30 cellular contexts compared by ENCODE assay signal in genomic region chr9:13322828-13323550, GRCh38. TPM values are rescaled to one million over a fixed set of nuclear protein-coding genes. Genes with fewer than 3 reads are reported as not detected.
DNase-seq lines count a peak whose midpoint lies in the region; ATAC-seq, FAIRE-seq and TF ChIP-seq lines count a peak whose summit lies in the region.
"Had no signal": no experiment of that assay in that cellular context is flagged by ENCODE, and none has a peak within 500 bp of the region (broad histone marks: within the 10 kb centered on the region; RNA-seq: fewer than 3 reads in every experiment).

No MANE protein-coding gene starts in this region.

- H3K18ac ChIP-seq in H1 (ENCODE audit: extremely low read depth, low read length) = no peak overlapping the region

- no peaks in the 10 kb centered on the region for H3K79me2 ChIP-seq in H1 (ENCODE audit: control insufficient read depth in 1 of 2, insufficient read depth in 2 of 2, low read length in 2 of 2)
- no peaks in the 10 kb centered on the region for H3K79me2 ChIP-seq in neural progenitor cell (ENCODE audit: low read depth)
- H3K79me2 ChIP-seq in Karpas-422 (ENCODE audit: low read length) = no peaks in the 10 kb centered on the region
- H3K79me2 ChIP-seq: parathyroid adenoma had no signal

- H2BK5ac ChIP-seq in H1 (ENCODE audit: low read depth, low read length) = no peak overlapping the region

- H3K23ac ChIP-seq in H1 (ENCODE audit: insufficient read length) = no peak overlapping the region

- peak; percentile 33 to 49 for TF ChIP-seq RAD21 in H1 (IDR thresholded peaks at IDR 0.05 in 1 of 2, conservative IDR thresholded peaks at IDR 0.05 in 1 of 2; ENCODE audit: low read depth in 2 of 2, low read length in 2 of 2)

- CTCF ChIA-PET in H1 (lab: Charles Lee; ENCODE audit: partially characterized antibody) = no interaction called here

- no peak for TF ChIP-seq EP300 in H1 (IDR thresholded peaks at IDR 0.05; ENCODE audit: borderline replicate concordance in 1 of 2, low read depth in 2 of 2, low read length in 2 of 2)

- no peak overlapping the region for H4K5ac ChIP-seq in H1 (ENCODE audit: insufficient read length, low read depth, low read length)

- H3K9me3 Mint-ChIP-seq in neural progenitor cell = peaks cover 7% of the 10 kb centered on the region
- peaks cover 5% of the 10 kb centered on the region for H3K9me3 Mint-ChIP-seq in activated T-helper 1 cell treated with anti-CD3 and anti-CD28 coated beads, Interleukin-12 subunit alpha, Interleukin-12 subunit beta, Interleukin-2, Interleukin-4 antibody, amounts not matched to agents 30 ng/mL and 10 ng/mL and 1 ng/mL, durations not matched to agents 14 hours and 24 hours and 36 hours

- H3K14ac ChIP-seq in H1 (ENCODE audit: insufficient read length) = no peak overlapping the region

- H3K9me3 ChIP-seq in H1 (ENCODE audit: insufficient read depth in 2 of 2, low read depth in 1 of 2, low read length in 1 of 2) (0 out of 4 replicates have a peak, but pooled peaks cover 0 to 1% of the 10 kb centered on the region in 2 experiments), neural progenitor cell (ENCODE audit: low read depth) (no peaks in the 10 kb centered on the region), Karpas-422 (ENCODE audit: low read length) (no peaks in the 10 kb centered on the region; the same call in 1 of the 2 replicates)

- no peak overlapping the region for H3K4ac ChIP-seq in H1 (replicated peaks; ENCODE audit: insufficient read length, low read depth, low read length)

- ATAC-seq in SK-N-SH treated with all-trans-retinoic acid at 6 μM for 48 hours (no peak), GM19467 (IDR thresholded peaks at IDR 0.05; ENCODE audit: unreplicated experiment) (no peak)
- ATAC-seq: activated CD4-positive, CD25-positive, alpha-beta regulatory T cell treated with anti-CD3 and anti-CD28 coated beads, Interleukin-2, amount 50 U/mL, for 24 hours; activated CD8-positive, alpha-beta memory T cell treated with anti-CD3 and anti-CD28 coated beads, Interleukin-2, amount 10 ng/mL, durations not matched to agents 7 days and 5 days; T-helper 17 cell had no signal

- no peak overlapping the region for H2AK5ac ChIP-seq in H1 (ENCODE audit: low read depth, low read length)

- H3K36me3 ChIP-seq in H1 (ENCODE audit: control insufficient read depth in 2 of 4, insufficient read depth in 4 of 4, low read length in 3 of 4) (no peaks in the 10 kb centered on the region), neural progenitor cell (no peaks in the 10 kb centered on the region), Karpas-422 (ENCODE audit: insufficient read depth, low read length) (no peaks in the 10 kb centered on the region; the same call in 1 of the 2 replicates)
- H3K36me3 ChIP-seq: esophagus muscularis mucosa, thoracic aorta had no signal

- no peaks in the 10 kb centered on the region for H3K27me3 Mint-ChIP-seq in neural progenitor cell (ENCODE audit: insufficient read depth, low read depth)
- no peaks in the 10 kb centered on the region for H3K27me3 Mint-ChIP-seq in activated T-helper 1 cell treated with anti-CD3 and anti-CD28 coated beads, Interleukin-12 subunit alpha, Interleukin-12 subunit beta, Interleukin-2, Interleukin-4 antibody, amounts not matched to agents 30 ng/mL and 10 ng/mL and 1 ng/mL, durations not matched to agents 14 hours and 24 hours and 36 hours (ENCODE audit: insufficient read depth)
- H3K27me3 Mint-ChIP-seq: activated CD8-positive, alpha-beta memory T cell treated with anti-CD3 and anti-CD28 coated beads, Interleukin-2, amount 10 ng/mL, durations not matched to agents 7 days and 5 days; CD4-positive, alpha-beta memory T cell; stimulated activated naive CD8-positive, alpha-beta T cell treated with anti-CD3 and anti-CD28 coated beads, Interleukin-15, Interleukin-2, amounts not matched to agents 100 ng/mL and 50 ng/mL, for 24 hours; T-helper 17 cell had no signal

- POLR2A ChIA-PET in H1 (lab: Charles Lee; ENCODE audit: partially characterized antibody) = no interaction called here

- 92% methylated on average over 29 of the region's 29 CpGs; no CpG with 5 or more reads in 1 of the 2 experiments for WGBS in H1 (ENCODE audit: extremely low coverage in 1 of 2, insufficient coverage in 1 of 2, insufficient read length in 1 of 2, insufficient replicate concordance in 2 of 2, low coverage in 1 of 2, low lambda C conversion rate in 2 of 2, missing lambda C conversion rate in 1 of 2), 2 experiments

- no peak overlapping the region for H3K4me3 Mint-ChIP-seq in neural progenitor cell
- no peak overlapping the region for H3K4me3 Mint-ChIP-seq in activated T-helper 1 cell treated with anti-CD3 and anti-CD28 coated beads, Interleukin-12 subunit alpha, Interleukin-12 subunit beta, Interleukin-2, Interleukin-4 antibody, amounts not matched to agents 30 ng/mL and 10 ng/mL and 1 ng/mL, durations not matched to agents 14 hours and 24 hours and 36 hours
- H3K4me3 Mint-ChIP-seq: activated CD8-positive, alpha-beta memory T cell treated with anti-CD3 and anti-CD28 coated beads, Interleukin-2, amount 10 ng/mL, durations not matched to agents 7 days and 5 days; CD4-positive, alpha-beta memory T cell; stimulated activated naive CD8-positive, alpha-beta T cell treated with anti-CD3 and anti-CD28 coated beads, Interleukin-15, Interleukin-2, amounts not matched to agents 100 ng/mL and 50 ng/mL, for 24 hours; T-helper 17 cell had no signal

- no peak overlapping the region for H3K56ac ChIP-seq in H1 (replicated peaks; ENCODE audit: insufficient read length, low read depth, low read length)

- H4K91ac ChIP-seq in H1 (replicated peaks; ENCODE audit: insufficient read length, low read length) = no peak overlapping the region

- intact Hi-C loops in activated T-helper 1 cell treated with anti-CD3 and anti-CD28 coated beads, Interleukin-12 subunit alpha, Interleukin-12 subunit beta, Interleukin-2, Interleukin-4 antibody, amounts not matched to agents 30 ng/mL and 10 ng/mL and 1 ng/mL, durations not matched to agents 14 hours and 24 hours and 36 hours (cut with micrococcal nuclease) = no loop called here

- H3K27me3 ChIP-seq in H1 (replicated peaks in 1 of 4; ENCODE audit: control insufficient read depth in 3 of 4, extremely low read depth in 1 of 4, insufficient read depth in 3 of 4, low read length in 3 of 4) (no peaks in the 10 kb centered on the region), neural progenitor cell (no peaks in the 10 kb centered on the region), Karpas-422 (ENCODE audit: low read length) (no peaks in the 10 kb centered on the region)
- H3K27me3 ChIP-seq: esophagus muscularis mucosa had no signal

- H2BK20ac ChIP-seq in H1 (ENCODE audit: low read length) = no peak overlapping the region

- DNase-seq in G401 (ENCODE audit: low spot score) (peak; percentile 82), NCI-H446 (lab: John Stamatoyannopoulos, UW) (peak; percentile 100), H1 (ENCODE audit: low read depth in 1 of 2, low spot score in 2 of 2) (peak in 1 of 2 experiments; percentile 44), neural progenitor cell (ENCODE audit: low spot score) (no peak), Karpas-422 (no peak)
- DNase-seq in activated T-helper 1 cell treated with anti-CD3 and anti-CD28 coated beads, Interleukin-12 subunit alpha, Interleukin-12 subunit beta, Interleukin-2, Interleukin-4 antibody, amounts not matched to agents 30 ng/mL and 10 ng/mL and 1 ng/mL, durations not matched to agents 14 hours and 24 hours and 36 hours (ENCODE audit: low spot score) = no peak
- DNase-seq: activated CD4-positive, alpha-beta T cell treated with anti-CD3 and anti-CD28 coated beads, Interleukin-2, amount 50 U/mL, for 4 hours; activated CD8-positive, alpha-beta memory T cell treated with anti-CD3 and anti-CD28 coated beads, Interleukin-2, amount 10 ng/mL, durations not matched to agents 7 days and 5 days; activated T-cell treated with anti-CD3 and anti-CD28 coated beads, Interleukin-2, amount 50 U/mL, for 48 hours; CD4-positive, alpha-beta memory T cell; dermis blood vessel endothelial cell; foreskin fibroblast; head of caudate nucleus; NCI-H1417 treated with DMSO at 0.1 percent for 48 hours; NCI-H2107; stimulated activated CD4-positive, alpha-beta T cell treated with anti-CD3 and anti-CD28 coated beads, Interleukin-1b, Interleukin-23, amount 100 ng/mL, for 48 hours; T-helper 17 cell had no signal

- no peaks in the 10 kb centered on the region for H4K20me1 ChIP-seq in H1 (replicated peaks in 1 of 2; ENCODE audit: control insufficient read depth in 1 of 2, insufficient read depth in 2 of 2, low read length in 2 of 2)
- H4K20me1 ChIP-seq in neural progenitor cell (ENCODE audit: low read depth) = no peaks in the 10 kb centered on the region
- no peaks in the 10 kb centered on the region for H4K20me1 ChIP-seq in Karpas-422 (ENCODE audit: insufficient read depth, low read depth, low read length)

- H3K23me2 ChIP-seq in H1 (ENCODE audit: low read depth, low read length) = no peaks in the 10 kb centered on the region

- no peak for TF ChIP-seq POLR2A in H1 (IDR thresholded peaks at IDR 0.05; ENCODE audit: control extremely low read depth in 1 of 2, low read depth in 2 of 2, low read length in 2 of 2)

- H3K9ac ChIP-seq in H1 (replicated peaks in 1 of 4; ENCODE audit: extremely low read depth in 1 of 4, low read depth in 3 of 4, low read length in 3 of 4) = no peak overlapping the region
- no peak overlapping the region for H3K9ac ChIP-seq in neural progenitor cell
- H3K9ac ChIP-seq in Karpas-422 (ENCODE audit: low read length) = no peak overlapping the region
- H3K9ac ChIP-seq: KMS-11, parathyroid adenoma had no signal

- H3K4me1 ChIP-seq in H1 (replicated peaks in 1 of 4; ENCODE audit: control insufficient read depth in 3 of 4, insufficient read depth in 4 of 4, low read length in 3 of 4) (no peaks in the 10 kb centered on the region; a peak in 1 of 7 replicates), neural progenitor cell (no peaks in the 10 kb centered on the region), Karpas-422 (ENCODE audit: low read length) (no peaks in the 10 kb centered on the region)
- H3K4me1 ChIP-seq: parathyroid adenoma had no signal

- H3F3A ChIP-seq in neural progenitor cell (ENCODE audit: low read depth) = no peaks in the 10 kb centered on the region

- no peaks in the 10 kb centered on the region for H3K9me2 ChIP-seq in Karpas-422 (replicated peaks; ENCODE audit: insufficient read depth, low read length)

- no peak overlapping the region; the same call in 1 of the 2 replicates for H4K8ac ChIP-seq in H1 (ENCODE audit: extremely low read depth, insufficient read depth, low read length)

- no peaks in the 10 kb centered on the region for H3K79me1 ChIP-seq in H1 (ENCODE audit: low read depth, low read length)

- no peak overlapping the region for H2BK12ac ChIP-seq in H1 (ENCODE audit: low read depth, low read length)

- TF ChIP-seq CTCF in H1 (IDR thresholded peaks at IDR 0.05; ENCODE audit: control extremely low read depth in 1 of 3, insufficient read depth in 1 of 3, low read depth in 1 of 3, low read length in 3 of 3) (no peak), neural progenitor cell (IDR thresholded peaks at IDR 0.05) (no peak)

- no peaks in the 10 kb centered on the region for H3K4me1 Mint-ChIP-seq in neural progenitor cell
- no peaks in the 10 kb centered on the region for H3K4me1 Mint-ChIP-seq in activated T-helper 1 cell treated with anti-CD3 and anti-CD28 coated beads, Interleukin-12 subunit alpha, Interleukin-12 subunit beta, Interleukin-2, Interleukin-4 antibody, amounts not matched to agents 30 ng/mL and 10 ng/mL and 1 ng/mL, durations not matched to agents 14 hours and 24 hours and 36 hours (ENCODE audit: low read depth)
- H3K4me1 Mint-ChIP-seq: activated CD8-positive, alpha-beta memory T cell treated with anti-CD3 and anti-CD28 coated beads, Interleukin-2, amount 10 ng/mL, durations not matched to agents 7 days and 5 days; CD4-positive, alpha-beta memory T cell; T-helper 17 cell had no signal

- no peak overlapping the region for H3K4me2 ChIP-seq in H1 (ENCODE audit: insufficient read depth in 1 of 2, low read depth in 2 of 2, low read length in 2 of 2)
- H3K4me2 ChIP-seq in neural progenitor cell = no peak overlapping the region
- no peak overlapping the region for H3K4me2 ChIP-seq in Karpas-422 (ENCODE audit: low read depth, low read length, poor library complexity, severe bottlenecking)
- H3K4me2 ChIP-seq: KMS-11 had no signal

- peak overlapping the region; percentile 74 for H3K27ac Mint-ChIP-seq in neural progenitor cell
- H3K27ac Mint-ChIP-seq in activated T-helper 1 cell treated with anti-CD3 and anti-CD28 coated beads, Interleukin-12 subunit alpha, Interleukin-12 subunit beta, Interleukin-2, Interleukin-4 antibody, amounts not matched to agents 30 ng/mL and 10 ng/mL and 1 ng/mL, durations not matched to agents 14 hours and 24 hours and 36 hours = no peak overlapping the region
- H3K27ac Mint-ChIP-seq: activated CD8-positive, alpha-beta memory T cell treated with anti-CD3 and anti-CD28 coated beads, Interleukin-2, amount 10 ng/mL, durations not matched to agents 7 days and 5 days; stimulated activated naive CD8-positive, alpha-beta T cell treated with anti-CD3 and anti-CD28 coated beads, Interleukin-15, Interleukin-2, amounts not matched to agents 100 ng/mL and 50 ng/mL, for 24 hours; T-helper 17 cell had no signal

- no peaks in the 10 kb centered on the region for H3K36me3 Mint-ChIP-seq in neural progenitor cell
- no peaks in the 10 kb centered on the region for H3K36me3 Mint-ChIP-seq in activated T-helper 1 cell treated with anti-CD3 and anti-CD28 coated beads, Interleukin-12 subunit alpha, Interleukin-12 subunit beta, Interleukin-2, Interleukin-4 antibody, amounts not matched to agents 30 ng/mL and 10 ng/mL and 1 ng/mL, durations not matched to agents 14 hours and 24 hours and 36 hours (ENCODE audit: low read depth)
- H3K36me3 Mint-ChIP-seq: activated CD8-positive, alpha-beta memory T cell treated with anti-CD3 and anti-CD28 coated beads, Interleukin-2, amount 10 ng/mL, durations not matched to agents 7 days and 5 days; CD4-positive, alpha-beta memory T cell had no signal

- H2BK15ac ChIP-seq in H1 (ENCODE audit: low read length) = no peak overlapping the region

- no peak overlapping the region for H3K4me3 ChIP-seq in H1 (ENCODE audit: extremely low read depth in 1 of 4, insufficient read depth in 2 of 4, low read depth in 3 of 4, low read length in 4 of 4)
- no peak overlapping the region for H3K4me3 ChIP-seq in neural progenitor cell
- H3K4me3 ChIP-seq in Karpas-422 (ENCODE audit: low read length) = no peak overlapping the region
- H3K4me3 ChIP-seq: lung, thoracic aorta had no signal

- H3K27ac ChIP-seq in H1 (ENCODE audit: low read depth, low read length) (no peak overlapping the region), neural progenitor cell (no peak overlapping the region), Karpas-422 (ENCODE audit: low read length) (no peak overlapping the region)
- H3K27ac ChIP-seq: esophagus muscularis mucosa, KMS-11, parathyroid adenoma, thoracic aorta had no signal

- in situ Hi-C loops in G401 (cut with HindIII; ENCODE audit: low sequenced_read_pairs) = no loop called here

- no peak overlapping the region for H2BK120ac ChIP-seq in H1 (replicated peaks; ENCODE audit: low read depth, low read length)

- FAIRE-seq in H1 (lab: Jason Lieb, UNC) = no peak
- FAIRE-seq: astrocyte, endometrium, H54, urothelium cell line had no signal

- peak overlapping the region; percentile 65; the same call in 1 of the 2 replicates for H2AFZ ChIP-seq in H1 (ENCODE audit: low read length)
- H2AFZ ChIP-seq in neural progenitor cell (replicated peaks) = peak overlapping the region; percentile 31
- no peak overlapping the region for H2AFZ ChIP-seq in Karpas-422 (ENCODE audit: low read length)
- H2AFZ ChIP-seq: parathyroid adenoma had no signal

RNA-seq across cellular contexts. Expression of gene MPDZ, which starts 43.5 kb away (rescaled TPM):
- total RNA-seq in G401 (2014; rRNA removed; shearing (Covaris generic)) = 15.5 and 20.4 TPM in 2 replicates
- total RNA-seq in H1 (2021; fragmentation: NEBNext Ultra II Directional; extraction: Animal tissue kit (Norgen Biotek cat#: 25700)) = 39.4 and 40.3 TPM in 2 replicates
- polyA plus RNA-seq in H1 (2011; rRNA removed) = 12.0 and 14.6 TPM in 2 replicates
- 24.3 TPM for polyA plus RNA-seq in H1 (2011; cell fraction: cytosol; rRNA removed)
- 24.2 TPM for polyA plus RNA-seq in H1 (2011; cell fraction: nucleus; rRNA removed)
- 24.3 to 34.0 TPM (median 30.5 TPM) in 4 replicates for polyA plus RNA-seq in H1 (2012, experiment 1 of 2)
- polyA plus RNA-seq in H1 (2012, experiment 2 of 2) = 1.4 TPM
- polyA plus RNA-seq in H1 (2013, experiment 1 of 2) = 24.4 TPM
- polyA plus RNA-seq in H1 (2013, experiment 2 of 2) = 28.5 TPM
- 57.8 and 81.1 TPM in 2 replicates for polyA minus RNA-seq in H1 (2011; rRNA and poly(A)+ RNA removed)
- polyA minus RNA-seq in H1 (2011; cell fraction: cytosol; rRNA and poly(A)+ RNA removed) = 32.7 TPM
- 64.9 TPM for polyA minus RNA-seq in H1 (2011; cell fraction: nucleus; rRNA and poly(A)+ RNA removed)
- total RNA-seq in neural progenitor cell (ENCODE audit: low replicate concordance) = 64.1 and 88.3 TPM in 2 replicates
- total RNA-seq in activated T-helper 1 cell treated with anti-CD3 and anti-CD28 coated beads, Interleukin-12 subunit alpha, Interleukin-12 subunit beta, Interleukin-2, Interleukin-4 antibody, amounts not matched to agents 30 ng/mL and 10 ng/mL and 1 ng/mL, durations not matched to agents 14 hours and 24 hours and 36 hours = not detected in 2 replicates
- not detected in 2 replicates for total RNA-seq in Karpas-422 (2014; rRNA removed; shearing (Covaris generic); ENCODE audit: low replicate concordance)
- total RNA-seq: activated CD8-positive, alpha-beta memory T cell treated with anti-CD3 and anti-CD28 coated beads, Interleukin-2, amount 10 ng/mL, durations not matched to agents 7 days and 5 days; CD4-positive, alpha-beta memory T cell had no signal
- polyA plus RNA-seq: CD4-positive, alpha-beta memory T cell had no signal

Comparison
In these comparisons a context has a peak if more than half of its experiments do, and no peak if none do; other contexts are left out.
1. DNase-seq: peak in G401 (single experiment) and NCI-H446 (2 of 2); none in neural progenitor cell (single experiment), activated T-helper 1 cell treated with anti-CD3 and anti-CD28 coated beads, Interleukin-12 subunit alpha, Interleukin-12 subunit beta, Interleukin-2, Interleukin-4 antibody, amounts not matched to agents 30 ng/mL and 10 ng/mL and 1 ng/mL, durations not matched to agents 14 hours and 24 hours and 36 hours (single experiment) and Karpas-422 (single experiment).
2. RNA of gene MPDZ, which starts 43.5 kb away (total RNA-seq): 64.1 to 88.3 TPM in neural progenitor cell, 39.4 to 40.3 TPM in H1 and 15.5 to 20.4 TPM in G401; not detected in activated T-helper 1 cell treated with anti-CD3 and anti-CD28 coated beads, Interleukin-12 subunit alpha, Interleukin-12 subunit beta, Interleukin-2, Interleukin-4 antibody, amounts not matched to agents 30 ng/mL and 10 ng/mL and 1 ng/mL, durations not matched to agents 14 hours and 24 hours and 36 hours and not detected in Karpas-422; every median in the first group is over 10 times any median in the second.